In genomic region chr17:38730526-38731379, GRCh38 we compare ENCODE assay signal across 8 cellular contexts. TPM values are rescaled to one million over a fixed set of nuclear protein-coding genes. Genes with fewer than 3 reads are reported as not detected.
A peak's percentile ranks its signal among the peaks of the same experiment; 100 is the strongest.
DNase-seq lines count a peak whose midpoint lies in the region; ATAC-seq and TF ChIP-seq lines count a peak whose summit lies in the region.

No MANE protein-coding gene starts in this region.

- no peak for TF ChIP-seq POLR2A in breast epithelium (IDR thresholded peaks at IDR 0.05)

- peak overlapping the region; percentile 88 for H2AFZ ChIP-seq in GM23248

- H3K36me3 ChIP-seq in GM23248 (ENCODE audit: low read depth) (no peaks in the 10 kb centered on the region), breast epithelium (no peaks in the 10 kb centered on the region)

- peak overlapping the region; percentile 65 for H3K27ac ChIP-seq in AG04450 (ENCODE audit: low read depth, low read length)
- H3K27ac ChIP-seq in GM23248 = peak overlapping the region; percentile 66
- H3K27ac ChIP-seq in breast epithelium = peak overlapping the region; percentile 80 to 88

- H3K4me2 ChIP-seq in GM23248 (ENCODE audit: unreplicated experiment) = peak overlapping the region; percentile 100

- H3K9ac ChIP-seq in GM23248 = peak overlapping the region; percentile 88

- POLR2A ChIA-PET in AG04450 (lab: Yijun Ruan, JAX) = interaction anchor here (0.7 kb wide), 1 partner anchor 21 kb away, joined by 4 read pairs; the partner anchor contains the start of gene PSMB3

- H3K27me3 ChIP-seq in AG04450 (ENCODE audit: control insufficient read depth, insufficient read depth, low read length) (no peaks in the 10 kb centered on the region), GM23248 (replicated peaks; ENCODE audit: insufficient read depth) (no peaks in the 10 kb centered on the region), breast epithelium (no peaks in the 10 kb centered on the region)

- WGBS in GM23248 (ENCODE audit: low coverage in 1 of 2, low lambda C conversion rate in 2 of 2, missing lambda C conversion rate in 2 of 2), 2 experiments = 9 to 13% methylated on average over 26 to 27 of the region's 27 CpGs

- H3K4me3 ChIP-seq in AG04450 (ENCODE audit: low read depth, low read length) (peak overlapping the region; percentile 76), GM23248 (peak overlapping the region; percentile 99), breast epithelium (peak overlapping the region; percentile 73 to 76 (median 75))

- no peak for DNase-seq in AG04450 (ENCODE audit: low read depth, low spot score)
- peak; percentile 81 for DNase-seq in GM23248
- DNase-seq in OCI-M1 (lab: John Stamatoyannopoulos, UW) = peak; percentile 71
- peak in 1 of 2 donors; percentile 80 for DNase-seq in breast epithelium (ENCODE audit: low spot score in 2 of 2)
- peak; percentile 70 for DNase-seq in kidney glomerular epithelial cell (lab: John Stamatoyannopoulos, UW)
- DNase-seq in stimulated activated naive B cell treated with anti-CD40 and anti-IgM and Interleukin-4, amounts not matched to agents 10 μg/mL and 1 μg/mL and 100 μg/mL, for 72 hours = no peak

- peak overlapping the region; percentile 95 for H3K27ac Mint-ChIP-seq in stimulated activated naive B cell treated with anti-CD40 and anti-IgM and Interleukin-4, amounts not matched to agents 10 μg/mL and 1 μg/mL and 100 μg/mL, for 72 hours

- peaks cover 2 to 7% of the 10 kb centered on the region in 2 donors for H3K9me3 Mint-ChIP-seq in stimulated activated naive B cell treated with anti-CD40 and anti-IgM and Interleukin-4, amounts not matched to agents 10 μg/mL and 1 μg/mL and 100 μg/mL, for 72 hours

- H3K9me3 ChIP-seq in AG04450 (ENCODE audit: control insufficient read depth, insufficient read depth, low read length) = no peaks in the 10 kb centered on the region; the same call in 1 of the 2 replicates
- no peaks in the 10 kb centered on the region for H3K9me3 ChIP-seq in GM23248 (ENCODE audit: low read depth)
- H3K9me3 ChIP-seq in breast epithelium = no peaks in the 10 kb centered on the region

- H3K9me2 ChIP-seq in GM23248 (ENCODE audit: insufficient read depth) = no peaks in the 10 kb centered on the region

- H4K20me1 ChIP-seq in GM23248 (ENCODE audit: insufficient read depth) = no peaks in the 10 kb centered on the region

- intact Hi-C loops in breast epithelium (cut with DNase I; ENCODE audit: low total_unique reads) = no loop called here

- H3K4me1 Mint-ChIP-seq in stimulated activated naive B cell treated with anti-CD40 and anti-IgM and Interleukin-4, amounts not matched to agents 10 μg/mL and 1 μg/mL and 100 μg/mL, for 72 hours = peaks cover 56 to 75% of the 10 kb centered on the region in 2 donors

- TF ChIP-seq CTCF in AG04450 (IDR thresholded peaks at IDR 0.05; ENCODE audit: low read depth, low read length) (no peak), breast epithelium (IDR thresholded peaks at IDR 0.05) (no peak)

- H3K4me1 ChIP-seq in GM23248 (ENCODE audit: insufficient read depth) (peaks cover 21% of the 10 kb centered on the region; the same call in 1 of the 2 replicates), breast epithelium (peaks cover 2 to 24% of the 10 kb centered on the region in 2 donors)

- peak in 1 of 2 donors; percentile 1 for ATAC-seq in stimulated activated naive B cell treated with anti-CD40 and anti-IgM and Interleukin-4, amounts not matched to agents 10 μg/mL and 1 μg/mL and 100 μg/mL, for 72 hours (replicated peaks)
- no peak for ATAC-seq in HG03095 (IDR thresholded peaks at IDR 0.05; ENCODE audit: unreplicated experiment)
- ATAC-seq in GM21786 (IDR thresholded peaks at IDR 0.05; ENCODE audit: unreplicated experiment) = no peak

- peak overlapping the region; percentile 84 to 90 for H3K4me3 Mint-ChIP-seq in stimulated activated naive B cell treated with anti-CD40 and anti-IgM and Interleukin-4, amounts not matched to agents 10 μg/mL and 1 μg/mL and 100 μg/mL, for 72 hours

- H3K79me2 ChIP-seq in GM23248 (ENCODE audit: insufficient read depth) = peaks cover 10% of the 10 kb centered on the region

- H3F3A ChIP-seq in GM23248 (ENCODE audit: insufficient read depth) = peaks cover 40% of the 10 kb centered on the region

- in situ Hi-C loops in GM23248 (cut with MboI) = no loop called here

- H3K36me3 Mint-ChIP-seq in stimulated activated naive B cell treated with anti-CD40 and anti-IgM and Interleukin-4, amounts not matched to agents 10 μg/mL and 1 μg/mL and 100 μg/mL, for 72 hours = peaks cover 15 to 19% of the 10 kb centered on the region in 2 donors

- CTCF ChIA-PET in AG04450 (lab: Charles Lee) = interaction anchor here (0.6 to 1.4 kb wide), 2 partner anchors 14 to 22 kb away, joined by 3 to 5 read pairs; no protein-coding TSS in a partner anchor

- H3K27me3 Mint-ChIP-seq in stimulated activated naive B cell treated with anti-CD40 and anti-IgM and Interleukin-4, amounts not matched to agents 10 μg/mL and 1 μg/mL and 100 μg/mL, for 72 hours = peaks cover 4 to 5% of the 10 kb centered on the region in 2 donors

RNA-seq across cellular contexts. Expression of gene CISD3, which starts 0.6 kb away (rescaled TPM):
- polyA plus RNA-seq in AG04450 (2011; rRNA removed) = 6.5 and 9.8 TPM in 2 replicates
- 2.7 and 2.8 TPM in 2 replicates for polyA minus RNA-seq in AG04450 (2011; rRNA and poly(A)+ RNA removed)
- 6.1 and 7.2 TPM in 2 replicates for total RNA-seq in GM23248 (2014; rRNA removed; shearing (Covaris generic))
- polyA plus RNA-seq in GM23248 (2016; fragmentation: Nextera tagmentation; extraction: Ambion mirVana) = 44.6 and 49.9 TPM in 2 replicates
- 10 to 100 TPM in 2 of 3 donors, 1 to 10 TPM in 1; 8.9 to 15.0 (median 12.5) TPM for total RNA-seq in breast epithelium

RNA-seq across cellular contexts. Expression of gene PCGF2, which starts 17.4 kb away (rescaled TPM):
- polyA plus RNA-seq in AG04450 (2011; rRNA removed) (13.5 and 18.0 TPM in 2 replicates), GM23248 (2016; fragmentation: Nextera tagmentation; extraction: Ambion mirVana) (4.6 and 5.5 TPM in 2 replicates)
- 19.4 and 29.5 TPM in 2 replicates for polyA minus RNA-seq in AG04450 (2011; rRNA and poly(A)+ RNA removed)
- total RNA-seq in GM23248 (2014; rRNA removed; shearing (Covaris generic)) = 3.5 and 3.8 TPM in 2 replicates
- 1 to 10 TPM; 6.4 to 9.5 (median 9.3) TPM for total RNA-seq in breast epithelium

RNA-seq across cellular contexts. Expression of gene PSMB3, which starts 21.8 kb away (rescaled TPM):
- polyA plus RNA-seq in AG04450 (2011; rRNA removed) = 234 and 276 TPM in 2 replicates
- 220 and 283 TPM in 2 replicates for polyA minus RNA-seq in AG04450 (2011; rRNA and poly(A)+ RNA removed)
- 149 and 227 TPM in 2 replicates for total RNA-seq in GM23248 (2014; rRNA removed; shearing (Covaris generic))
- polyA plus RNA-seq in GM23248 (2016; fragmentation: Nextera tagmentation; extraction: Ambion mirVana) = 308 and 310 TPM in 2 replicates
- total RNA-seq in breast epithelium = 100 to 1,000 TPM; 132 to 214 (median 167) TPM

RNA-seq across cellular contexts. Expression of gene MLLT6, which starts 25.7 kb away (rescaled TPM):
- polyA plus RNA-seq in AG04450 (2011; rRNA removed) (16.4 and 17.3 TPM in 2 replicates), GM23248 (2016; fragmentation: Nextera tagmentation; extraction: Ambion mirVana) (2.4 and 3.1 TPM in 2 replicates)
- polyA minus RNA-seq in AG04450 (2011; rRNA and poly(A)+ RNA removed) = 26.2 and 35.4 TPM in 2 replicates
- total RNA-seq in GM23248 (2014; rRNA removed; shearing (Covaris generic)) = 13.5 and 18.9 TPM in 2 replicates
- total RNA-seq in breast epithelium = 100 to 1,000 TPM in 1 of 3 donors, 10 to 100 TPM in 2; 41.9 to 101 (median 90.5) TPM

RNA-seq across cellular contexts. Expression of gene EPOP, which starts 56.0 kb away (rescaled TPM):
- polyA plus RNA-seq in AG04450 (2011; rRNA removed) (0.16 and 0.17 TPM in 2 replicates), GM23248 (2016; fragmentation: Nextera tagmentation; extraction: Ambion mirVana) (1.0 and 1.2 TPM in 2 replicates)
- not detected in 2 replicates for polyA minus RNA-seq in AG04450 (2011; rRNA and poly(A)+ RNA removed)
- total RNA-seq in GM23248 (2014; rRNA removed; shearing (Covaris generic)) = 2.9 and 4.3 TPM in 2 replicates
- total RNA-seq in breast epithelium = 1 to 10 TPM; 2.0 to 2.1 (median 2.0) TPM

Comparison
In these comparisons a context has a peak if more than half of its experiments do, and no peak if none do; other contexts are left out.
1. DNase-seq: peak in GM23248 (single experiment), OCI-M1 (single experiment) and kidney glomerular epithelial cell (single experiment); none in AG04450 (single experiment) and stimulated activated naive B cell treated with anti-CD40 and anti-IgM and Interleukin-4, amounts not matched to agents 10 μg/mL and 1 μg/mL and 100 μg/mL, for 72 hours (single experiment).
2. Peak in every context shown above with its lines, with median percentiles within 50 percentile points of each other: H3K27ac ChIP-seq and H3K4me3 ChIP-seq.